In the genomic region with DNA sequence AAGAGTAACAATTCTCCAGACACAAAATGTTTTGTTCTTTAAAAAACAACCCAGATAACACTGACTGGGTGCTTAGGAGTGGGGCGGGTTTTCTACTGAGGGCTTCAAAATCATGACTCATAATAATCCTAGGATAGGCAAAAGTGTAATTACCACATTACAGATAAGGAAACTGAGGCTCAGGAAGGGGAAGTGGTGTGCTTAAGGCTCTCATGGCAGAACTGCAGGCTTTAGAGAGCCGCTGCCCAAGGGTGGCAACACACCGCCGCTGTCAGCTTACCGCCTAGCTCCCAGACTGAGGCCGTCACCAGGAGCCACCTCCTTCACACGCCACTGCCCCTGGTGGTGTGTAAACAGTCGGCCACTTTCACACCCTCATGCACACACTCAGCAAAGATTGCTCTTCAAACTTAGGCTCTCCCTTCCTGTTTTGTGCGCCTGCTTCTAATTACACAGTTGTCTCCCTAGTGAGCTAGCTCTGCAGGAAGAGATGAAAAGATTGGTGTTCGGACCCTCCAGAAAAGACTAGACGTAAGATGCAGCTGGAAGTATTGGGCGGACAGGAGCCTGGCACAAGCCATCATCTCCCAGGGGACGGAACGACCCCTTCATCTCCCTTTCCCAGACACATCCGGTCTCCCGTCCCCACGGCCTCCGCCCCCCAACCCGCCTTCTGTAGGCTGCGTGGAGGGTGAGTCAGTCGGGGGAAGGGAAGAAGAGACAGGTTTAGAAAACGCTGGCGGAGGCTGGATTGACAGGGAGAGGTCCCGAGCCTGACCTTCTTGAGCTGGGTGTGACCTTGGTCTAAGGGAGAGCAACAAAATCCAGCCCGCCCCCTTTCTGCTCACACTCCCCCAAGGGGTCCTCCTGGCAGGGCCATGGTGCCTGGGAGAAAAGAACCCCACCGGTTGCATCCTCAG, we compare ENCODE assay signal across 9 cellular contexts.
DNase-seq lines count a peak whose midpoint lies in the region; ATAC-seq and TF ChIP-seq lines count a peak whose summit lies in the region.
"Had no signal": no experiment of that assay in that cellular context is flagged by ENCODE, and none has a peak within 500 bp of the region (broad histone marks: within the 10 kb centered on the region; RNA-seq: fewer than 3 reads in every experiment).

No MANE protein-coding gene starts in this region.

- TF ChIP-seq POLR2A in thyroid gland (IDR thresholded peaks at IDR 0.05): peak in 1 of 2 donors; percentile 85

- H3K36me3 ChIP-seq in kidney epithelial cell (ENCODE audit: control insufficient read depth, insufficient read depth, low read length): no peaks in the 10 kb centered on the region
- H3K36me3 ChIP-seq in thyroid gland: no peaks in the 10 kb centered on the region

- DNase-seq in activated CD4-positive, alpha-beta T cell treated with anti-CD3 and anti-CD28 coated beads, Interleukin-2, amount 50 U/mL, for 48 hours: peak; percentile 22 to 35
- no peak for DNase-seq in activated CD4-positive, alpha-beta T cell treated with anti-CD3 and anti-CD28 coated beads for 4 hours
- DNase-seq in RPMI7951 (ENCODE audit: low read depth) (peak; percentile 36), kidney epithelial cell (ENCODE audit: low read depth) (no peak), thyroid gland (peak; percentile 94)
- DNase-seq in activated naive CD4-positive, alpha-beta T cell treated with Interleukin-2 at 50 U/mL for 16 hours: no peak
- DNase-seq: activated effector memory CD4-positive, alpha-beta T cell treated with Interleukin-2 at 50 U/mL for 16 hours had no signal

- TF ChIP-seq CTCF in kidney epithelial cell (IDR thresholded peaks at IDR 0.05; ENCODE audit: insufficient read depth, low read length, poor library complexity, severe bottlenecking) (peak; percentile 39), thyroid gland (IDR thresholded peaks at IDR 0.05) (peak in 2 of 6 experiments; percentile 20 to 38)

- no peak for ATAC-seq in HG02840 (IDR thresholded peaks at IDR 0.05; ENCODE audit: low FRiP score, unreplicated experiment)
- ATAC-seq in HG03457 (IDR thresholded peaks at IDR 0.05; ENCODE audit: unreplicated experiment): no peak

- peak overlapping the region; percentile 98 to 99 (median 99) for H3K27ac ChIP-seq in thyroid gland

- intact Hi-C loops in thyroid gland (cut with DNase I): no loop called here

- H3K9me3 ChIP-seq in thyroid gland: no peaks in the 10 kb centered on the region

- H3K27me3 ChIP-seq in kidney epithelial cell (ENCODE audit: control insufficient read depth, insufficient read depth, low read length) (no peaks in the 10 kb centered on the region), thyroid gland (no peaks in the 10 kb centered on the region)

- no peak overlapping the region for H3K4me3 ChIP-seq in kidney epithelial cell (ENCODE audit: low read depth, low read length)
- H3K4me3 ChIP-seq in thyroid gland (replicated peaks in 1 of 3): peak overlapping the region in 1 of 3 donors; percentile 20

- 20 to 30% methylated on average over 25 to 26 of the region's 26 CpGs for WGBS in thyroid gland, 2 donors

- peaks cover 47 to 71% of the 10 kb centered on the region in 2 donors for H3K4me1 ChIP-seq in thyroid gland

Comparison
In these comparisons a context has a peak if more than half of its experiments do, and no peak if none do; other contexts are left out.
1. DNase-seq: peak in activated CD4-positive, alpha-beta T cell treated with anti-CD3 and anti-CD28 coated beads, Interleukin-2, amount 50 U/mL, for 48 hours (2 of 2), RPMI7951 (single experiment) and thyroid gland (2 of 2); none in activated CD4-positive, alpha-beta T cell treated with anti-CD3 and anti-CD28 coated beads for 4 hours (0 of 2), kidney epithelial cell (single experiment) and activated naive CD4-positive, alpha-beta T cell treated with Interleukin-2 at 50 U/mL for 16 hours (single experiment).